ENCODE assay signal across 2 cellular contexts in the genomic region with DNA sequence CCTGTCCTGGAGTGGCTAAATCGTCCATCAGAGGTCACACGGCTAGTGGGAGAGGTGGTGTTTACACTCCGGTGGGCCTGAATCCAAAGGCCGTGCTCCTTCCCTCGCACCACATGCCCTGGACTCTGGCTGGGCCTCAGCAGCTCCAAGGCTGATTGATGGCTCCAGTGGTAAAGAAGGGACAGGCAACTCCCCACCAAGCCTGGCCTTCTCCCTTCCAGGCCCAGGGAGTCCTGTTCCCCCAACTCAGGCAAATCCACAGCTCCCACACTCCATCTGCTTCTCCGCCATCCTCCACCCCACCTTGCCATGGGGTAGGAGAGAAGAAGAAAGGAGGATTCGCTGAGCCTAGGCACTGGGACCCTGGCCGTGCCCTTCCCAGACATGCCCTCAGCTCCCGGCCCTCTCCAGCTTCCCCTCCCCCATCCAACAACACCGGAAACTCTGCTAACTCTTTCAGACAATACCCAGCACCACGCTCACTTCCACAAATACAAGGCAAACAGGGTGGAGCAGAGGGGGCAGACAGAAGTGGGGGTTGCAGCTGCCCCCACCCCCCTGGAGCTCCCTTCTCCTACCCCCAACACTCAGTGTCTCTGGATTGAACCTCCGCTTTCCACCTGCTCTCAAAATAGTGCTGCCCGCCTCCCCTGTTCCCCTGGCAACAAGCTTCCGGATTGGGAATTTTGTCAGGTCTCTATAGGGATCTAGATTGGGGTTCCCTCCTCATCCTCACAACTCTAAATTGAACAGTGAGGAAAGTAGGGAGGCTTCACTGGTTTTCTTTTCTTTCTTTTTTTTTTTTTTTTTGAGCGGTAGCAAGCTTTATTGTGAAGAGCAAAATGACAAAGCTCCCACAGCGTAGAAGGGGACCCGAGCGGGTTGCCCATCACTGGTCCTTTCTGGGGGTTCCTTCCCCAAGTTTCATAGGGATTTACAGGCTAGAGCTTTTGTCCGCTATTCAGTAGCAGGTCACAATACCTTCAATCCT.
TF ChIP-seq lines count a peak whose summit lies in the region.

No MANE protein-coding gene starts in this region.

TF ChIP-seq in SK-N-SH, 30 proteins besides CTCF, POLR2A, EP300 and RAD21 (continued from another document):
- TF ChIP-seq, protein P1, sequence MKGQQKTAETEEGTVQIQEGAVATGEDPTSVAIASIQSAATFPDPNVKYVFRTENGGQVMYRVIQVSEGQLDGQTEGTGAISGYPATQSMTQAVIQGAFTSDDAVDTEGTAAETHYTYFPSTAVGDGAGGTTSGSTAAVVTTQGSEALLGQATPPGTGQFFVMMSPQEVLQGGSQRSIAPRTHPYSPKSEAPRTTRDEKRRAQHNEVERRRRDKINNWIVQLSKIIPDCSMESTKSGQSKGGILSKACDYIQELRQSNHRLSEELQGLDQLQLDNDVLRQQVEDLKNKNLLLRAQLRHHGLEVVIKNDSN (IDR thresholded peaks at IDR 0.05; ENCODE audit: borderline replicate concordance, low read depth), result no peak
- TF ChIP-seq YY1 (IDR thresholded peaks at IDR 0.05; ENCODE audit: low read depth) (no peak), RXRA (IDR thresholded peaks at IDR 0.05; ENCODE audit: borderline replicate concordance, low read depth) (no peak), SMC3 (IDR thresholded peaks at IDR 0.05; ENCODE audit: low read depth, low read length) (no peak), NRF1 (IDR thresholded peaks at IDR 0.05; ENCODE audit: low read depth, low read length) (no peak)

TF ChIP-seq in SK-N-SH treated with all-trans-retinoic acid at 6 μM for 48 hours, 23 proteins besides CTCF, POLR2A, EP300 and RAD21 (continued from another document):
- TF ChIP-seq, protein P2, sequence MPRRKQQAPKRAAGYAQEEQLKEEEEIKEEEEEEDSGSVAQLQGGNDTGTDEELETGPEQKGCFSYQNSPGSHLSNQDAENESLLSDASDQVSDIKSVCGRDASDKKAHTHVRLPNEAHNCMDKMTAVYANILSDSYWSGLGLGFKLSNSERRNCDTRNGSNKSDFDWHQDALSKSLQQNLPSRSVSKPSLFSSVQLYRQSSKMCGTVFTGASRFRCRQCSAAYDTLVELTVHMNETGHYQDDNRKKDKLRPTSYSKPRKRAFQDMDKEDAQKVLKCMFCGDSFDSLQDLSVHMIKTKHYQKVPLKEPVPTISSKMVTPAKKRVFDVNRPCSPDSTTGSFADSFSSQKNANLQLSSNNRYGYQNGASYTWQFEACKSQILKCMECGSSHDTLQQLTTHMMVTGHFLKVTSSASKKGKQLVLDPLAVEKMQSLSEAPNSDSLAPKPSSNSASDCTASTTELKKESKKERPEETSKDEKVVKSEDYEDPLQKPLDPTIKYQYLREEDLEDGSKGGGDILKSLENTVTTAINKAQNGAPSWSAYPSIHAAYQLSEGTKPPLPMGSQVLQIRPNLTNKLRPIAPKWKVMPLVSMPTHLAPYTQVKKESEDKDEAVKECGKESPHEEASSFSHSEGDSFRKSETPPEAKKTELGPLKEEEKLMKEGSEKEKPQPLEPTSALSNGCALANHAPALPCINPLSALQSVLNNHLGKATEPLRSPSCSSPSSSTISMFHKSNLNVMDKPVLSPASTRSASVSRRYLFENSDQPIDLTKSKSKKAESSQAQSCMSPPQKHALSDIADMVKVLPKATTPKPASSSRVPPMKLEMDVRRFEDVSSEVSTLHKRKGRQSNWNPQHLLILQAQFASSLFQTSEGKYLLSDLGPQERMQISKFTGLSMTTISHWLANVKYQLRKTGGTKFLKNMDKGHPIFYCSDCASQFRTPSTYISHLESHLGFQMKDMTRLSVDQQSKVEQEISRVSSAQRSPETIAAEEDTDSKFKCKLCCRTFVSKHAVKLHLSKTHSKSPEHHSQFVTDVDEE (CRISPR knock-in tag; IDR thresholded peaks at IDR 0.05), result no peak
- no peak for TF ChIP-seq ARNTL (CRISPR knock-in tag; IDR thresholded peaks at IDR 0.05; ENCODE audit: borderline replicate concordance, low read depth)
